9 cellular contexts compared by ENCODE assay signal in genomic region chr4:79576480-79576803, GRCh38.
DNase-seq lines count a peak whose midpoint lies in the region; ATAC-seq and TF ChIP-seq lines count a peak whose summit lies in the region.
"Had no signal": no experiment of that assay in that cellular context is flagged by ENCODE, and none has a peak within 500 bp of the region (broad histone marks: within the 10 kb centered on the region; RNA-seq: fewer than 3 reads in every experiment).

No MANE protein-coding gene starts in this region.

- no peak overlapping the region for H3K27ac ChIP-seq in adrenal gland
- H3K27ac ChIP-seq: neutrophil had no signal

- no peak overlapping the region for H3K4me3 ChIP-seq in GM06990 (replicated peaks; ENCODE audit: low read depth, low read length)
- no peak overlapping the region for H3K4me3 ChIP-seq in HFF-Myc (replicated peaks; ENCODE audit: low read depth, low read length)
- no peak overlapping the region for H3K4me3 ChIP-seq in cardiac fibroblast (replicated peaks in 1 of 2; ENCODE audit: low read depth in 2 of 2, low read length in 2 of 2)
- H3K4me3 ChIP-seq in adrenal gland, result no peak overlapping the region

- no peaks in the 10 kb centered on the region for H3K9me3 ChIP-seq in adrenal gland (replicated peaks in 1 of 3)
- H3K9me3 ChIP-seq: neutrophil had no signal

- intact Hi-C loops in adrenal gland (cut with DNase I), result no loop called here

- H3K4me1 ChIP-seq in adrenal gland (replicated peaks in 1 of 2), result no peaks in the 10 kb centered on the region

- TF ChIP-seq CTCF in GM06990 (IDR thresholded peaks at IDR 0.05; ENCODE audit: insufficient read depth, low read length, poor library complexity, severe bottlenecking) (peak; percentile 39), HFF-Myc (IDR thresholded peaks at IDR 0.05; ENCODE audit: low read depth, low read length, missing control alignments) (peak; percentile 35), cardiac fibroblast (IDR thresholded peaks at IDR 0.05; ENCODE audit: low read depth, low read length) (peak; percentile 61), adrenal gland (IDR thresholded peaks at IDR 0.05) (peak in 2 of 6 experiments; percentile 8 to 28)

- H3K36me3 ChIP-seq in GM06990 (ENCODE audit: control insufficient read depth, insufficient read depth, low read length) (no peaks in the 10 kb centered on the region), adrenal gland (replicated peaks in 1 of 2) (no peaks in the 10 kb centered on the region)
- H3K36me3 ChIP-seq: neutrophil had no signal

- ATAC-seq in GM21717 (IDR thresholded peaks at IDR 0.05; ENCODE audit: unreplicated experiment), result no peak

- DNase-seq in GM06990 (ENCODE audit: extremely low read depth, insufficient read length) (no peak), HFF-Myc (ENCODE audit: extremely low read depth, low read depth) (peak; percentile 9), NCI-H345 treated with DMSO at 0.1 percent for 48 hours (lab: John Stamatoyannopoulos, UW; ENCODE audit: unreplicated experiment) (peak; percentile 1), cardiac fibroblast (ENCODE audit: low read depth in 2 of 2) (peak; percentile 56 to 66), medulla oblongata (ENCODE audit: extremely low spot score) (peak; percentile 31), adrenal gland (no peak)
- no peak for DNase-seq in activated CD4-positive, CD25-positive, alpha-beta regulatory T cell treated with anti-CD3 and anti-CD28 coated beads, Interleukin-2, amount 50 U/mL, for 72 hours

- H3K27me3 ChIP-seq in GM06990 (replicated peaks; ENCODE audit: control insufficient read depth, insufficient read depth, low read length) (no peaks in the 10 kb centered on the region), adrenal gland (no peaks in the 10 kb centered on the region)

- 33 to 54% (median 36%) methylated on average over 6 of the region's 6 CpGs for WGBS in adrenal gland, 4 donors

- TF ChIP-seq POLR2A in adrenal gland (IDR thresholded peaks at IDR 0.05), result no peak

Comparison
In these comparisons a context has a peak if more than half of its experiments do, and no peak if none do; other contexts are left out.
1. DNase-seq: peak in HFF-Myc (single experiment), NCI-H345 treated with DMSO at 0.1 percent for 48 hours (single experiment), cardiac fibroblast (2 of 2) and medulla oblongata (single experiment); none in GM06990 (single experiment), activated CD4-positive, CD25-positive, alpha-beta regulatory T cell treated with anti-CD3 and anti-CD28 coated beads, Interleukin-2, amount 50 U/mL, for 72 hours (single experiment) and adrenal gland (0 of 7).